In genomic region chr11:43504316-43504950, GRCh38 we compare ENCODE assay signal across 8 cellular contexts.
A peak's percentile ranks its signal among the peaks of the same experiment; 100 is the strongest.
DNase-seq lines count a peak whose midpoint lies in the region; ATAC-seq and TF ChIP-seq lines count a peak whose summit lies in the region.

No MANE protein-coding gene starts in this region.

- no peak overlapping the region for H2BK15ac ChIP-seq in mesendoderm (replicated peaks; ENCODE audit: low read depth)

- H2AK5ac ChIP-seq in mesendoderm (ENCODE audit: low read length): no peak overlapping the region

- no peak overlapping the region for H2BK120ac ChIP-seq in mesendoderm (ENCODE audit: low read depth, low read length)

- H3K79me2 ChIP-seq in mesendoderm (ENCODE audit: control insufficient read depth, insufficient read depth, low read length): no peaks in the 10 kb centered on the region

- H3K9ac ChIP-seq in mesendoderm (ENCODE audit: low read length): no peak overlapping the region

- no peak overlapping the region for H3K4me2 ChIP-seq in mesendoderm (ENCODE audit: low read length)

- no peak for TF ChIP-seq POLR2A in suprapubic skin (IDR thresholded peaks at IDR 0.05)

- TF ChIP-seq CTCF in suprapubic skin (IDR thresholded peaks at IDR 0.05): no peak

- WGBS in mesendoderm (ENCODE audit: extremely low coverage, insufficient coverage, low lambda C conversion rate): no CpG with 5 or more reads among the region's 7 CpGs
- WGBS in suprapubic skin: 81% methylated on average over 7 of the region's 7 CpGs

- H3K4me3 ChIP-seq in mesendoderm (ENCODE audit: low read length) (no peak overlapping the region), suprapubic skin (no peak overlapping the region)

- H2BK5ac ChIP-seq in mesendoderm (ENCODE audit: low read length): no peak overlapping the region

- peaks cover 4% of the 10 kb centered on the region for H3K4me1 ChIP-seq in mesendoderm (ENCODE audit: control insufficient read depth, low read depth, low read length)
- H3K4me1 ChIP-seq in suprapubic skin: no peaks in the 10 kb centered on the region

- no peak overlapping the region for H4K8ac ChIP-seq in mesendoderm (ENCODE audit: low read depth, low read length)

- no peak for TF ChIP-seq EP300 in suprapubic skin (IDR thresholded peaks at IDR 0.05)

- no peaks in the 10 kb centered on the region for H3K79me1 ChIP-seq in mesendoderm (ENCODE audit: low read length)

- H3K36me3 ChIP-seq in mesendoderm (ENCODE audit: control insufficient read depth, insufficient read depth, low read length) (no peaks in the 10 kb centered on the region), suprapubic skin (no peaks in the 10 kb centered on the region)

- no peak overlapping the region for H3K4ac ChIP-seq in mesendoderm (ENCODE audit: low read depth, low read length)

- H3K56ac ChIP-seq in mesendoderm (ENCODE audit: low read length): no peak overlapping the region

- H3K23ac ChIP-seq in mesendoderm (ENCODE audit: low read length): no peak overlapping the region

- no peak overlapping the region for H4K5ac ChIP-seq in mesendoderm (ENCODE audit: low read length)

- H3K27me3 ChIP-seq in mesendoderm (ENCODE audit: insufficient read depth, low read length, poor library complexity) (no peaks in the 10 kb centered on the region), suprapubic skin (no peaks in the 10 kb centered on the region)

- H3K9me3 ChIP-seq in suprapubic skin: no peaks in the 10 kb centered on the region

- H3K18ac ChIP-seq in mesendoderm (ENCODE audit: low read length): no peak overlapping the region

- DNase-seq in ELR (ENCODE audit: low read depth) (peak; percentile 44), HT1080 (ENCODE audit: low read depth) (peak; percentile 38), astrocyte of the hippocampus (ENCODE audit: low read depth, low spot score) (peak; percentile 28), mesendoderm (peak; percentile 60), suprapubic skin (ENCODE audit: low spot score in 2 of 2) (no peak), NCI-H1694 (lab: John Stamatoyannopoulos, UW) (no peak)
- no peak for DNase-seq in stimulated activated CD4-positive, alpha-beta T cell treated with anti-CD3 and anti-CD28 coated beads, Interleukin-4, amount 100 ng/mL, for 24 hours

- ATAC-seq in HG02610 (IDR thresholded peaks at IDR 0.05; ENCODE audit: unreplicated experiment): no peak

- no peak overlapping the region for H3K27ac ChIP-seq in mesendoderm (ENCODE audit: low read depth, low read length)
- H3K27ac ChIP-seq in suprapubic skin: no peak overlapping the region

Comparison
In these comparisons a context has a peak if more than half of its experiments do, and no peak if none do; other contexts are left out.
1. DNase-seq: peak in ELR (single experiment), HT1080 (single experiment), astrocyte of the hippocampus (single experiment) and mesendoderm (single experiment); none in suprapubic skin (0 of 2), NCI-H1694 (single experiment) and stimulated activated CD4-positive, alpha-beta T cell treated with anti-CD3 and anti-CD28 coated beads, Interleukin-4, amount 100 ng/mL, for 24 hours (single experiment).